In genomic region chr6:13561624-13562267, GRCh38 we compare ENCODE assay signal across 1 cellular context.
TF ChIP-seq lines count a peak whose summit lies in the region.

No MANE protein-coding gene starts in this region.

TF ChIP-seq in HepG2, 621 proteins besides CTCF, POLR2A, EP300 and RAD21 (continued from another document and continues in another):
- TF ChIP-seq FOXP4 (CRISPR knock-in tag; IDR thresholded peaks at IDR 0.05) (0 out of 2 replicates have a peak, but pooled peaks have one; percentile 47), KMT2A (CRISPR knock-in tag; IDR thresholded peaks at IDR 0.05) (0 out of 2 replicates have a peak, but pooled peaks have one; percentile 41), ARID5B (CRISPR knock-in tag; IDR thresholded peaks at IDR 0.05) (peak; percentile 69; the same call in 1 of the 2 replicates), BCL6 (CRISPR knock-in tag; IDR thresholded peaks at IDR 0.05) (peak; percentile 59), JUN (CRISPR knock-in tag; IDR thresholded peaks at IDR 0.05) (no peak), SUZ12 (IDR thresholded peaks at IDR 0.05; ENCODE audit: low read depth, low read length) (no peak), ZNF644 (CRISPR knock-in tag; IDR thresholded peaks at IDR 0.05; ENCODE audit: low read depth) (peak; percentile 69), REXO4 (CRISPR knock-in tag; IDR thresholded peaks at IDR 0.05; ENCODE audit: borderline replicate concordance) (no peak), KLF15 (CRISPR knock-in tag; IDR thresholded peaks at IDR 0.05; ENCODE audit: borderline replicate concordance) (no peak), NCOR1 (IDR thresholded peaks at IDR 0.05; ENCODE audit: borderline replicate concordance, low read length) (peak; percentile 53; the same call in 1 of the 2 replicates), ZFY (CRISPR knock-in tag; IDR thresholded peaks at IDR 0.05) (no peak; the same call in 1 of the 2 replicates), LCORL (IDR thresholded peaks at IDR 0.05) (no peak), LCORL (CRISPR knock-in tag; IDR thresholded peaks at IDR 0.05) (peak; percentile 97), FOXO1 (CRISPR knock-in tag; IDR thresholded peaks at IDR 0.05) (0 out of 2 replicates have a peak, but pooled peaks have one; percentile 17), SALL1 (CRISPR knock-in tag; IDR thresholded peaks at IDR 0.05) (peak; percentile 75), HNF1B (CRISPR knock-in tag; IDR thresholded peaks at IDR 0.05) (peak; percentile 42; the same call in 1 of the 2 replicates), FOXP1 (IDR thresholded peaks at IDR 0.05) (no peak), FOXP1 (CRISPR knock-in tag; IDR thresholded peaks at IDR 0.05) (0 out of 2 replicates have a peak, but pooled peaks have one; percentile 13), CREBL2 (CRISPR knock-in tag; IDR thresholded peaks at IDR 0.05; ENCODE audit: borderline replicate concordance) (no peak), PRDM15 (CRISPR knock-in tag; IDR thresholded peaks at IDR 0.05) (no peak), ISL2 (CRISPR knock-in tag; IDR thresholded peaks at IDR 0.05) (no peak), ZNF460 (CRISPR knock-in tag; IDR thresholded peaks at IDR 0.05; ENCODE audit: borderline replicate concordance) (no peak), ZBTB7A (CRISPR knock-in tag; IDR thresholded peaks at IDR 0.05) (no peak), DR1 (CRISPR knock-in tag; IDR thresholded peaks at IDR 0.05) (no peak), NR2C2 (CRISPR knock-in tag; IDR thresholded peaks at IDR 0.05; ENCODE audit: borderline replicate concordance) (peak; percentile 82), YEATS4 (CRISPR knock-in tag; IDR thresholded peaks at IDR 0.05; ENCODE audit: borderline replicate concordance) (peak; percentile 51; the same call in 1 of the 2 replicates), MTA1 (CRISPR knock-in tag; IDR thresholded peaks at IDR 0.05; ENCODE audit: borderline replicate concordance) (no peak), SAP130 (CRISPR knock-in tag; IDR thresholded peaks at IDR 0.05; ENCODE audit: low read depth) (peak; percentile 73), CEBPG (CRISPR knock-in tag; IDR thresholded peaks at IDR 0.05) (peak; percentile 84), ZNF30 (CRISPR knock-in tag; IDR thresholded peaks at IDR 0.05) (no peak), TCF7 (IDR thresholded peaks at IDR 0.05; ENCODE audit: low read depth) (0 out of 2 replicates have a peak, but pooled peaks have one; percentile 8), PHB2 (IDR thresholded peaks at IDR 0.05; ENCODE audit: partially characterized antibody) (no peak), ZNF34 (CRISPR knock-in tag; IDR thresholded peaks at IDR 0.05; ENCODE audit: borderline replicate concordance) (no peak), MBD4 (IDR thresholded peaks at IDR 0.05; ENCODE audit: borderline replicate concordance, low read length) (no peak), EHMT2 (IDR thresholded peaks at IDR 0.05; ENCODE audit: borderline replicate concordance, low read depth, low read length) (peak; percentile 25; the same call in 1 of the 2 replicates), HNF4A (CRISPR knock-in tag; IDR thresholded peaks at IDR 0.05) (peak; percentile 73)
- TF ChIP-seq, protein P1, sequence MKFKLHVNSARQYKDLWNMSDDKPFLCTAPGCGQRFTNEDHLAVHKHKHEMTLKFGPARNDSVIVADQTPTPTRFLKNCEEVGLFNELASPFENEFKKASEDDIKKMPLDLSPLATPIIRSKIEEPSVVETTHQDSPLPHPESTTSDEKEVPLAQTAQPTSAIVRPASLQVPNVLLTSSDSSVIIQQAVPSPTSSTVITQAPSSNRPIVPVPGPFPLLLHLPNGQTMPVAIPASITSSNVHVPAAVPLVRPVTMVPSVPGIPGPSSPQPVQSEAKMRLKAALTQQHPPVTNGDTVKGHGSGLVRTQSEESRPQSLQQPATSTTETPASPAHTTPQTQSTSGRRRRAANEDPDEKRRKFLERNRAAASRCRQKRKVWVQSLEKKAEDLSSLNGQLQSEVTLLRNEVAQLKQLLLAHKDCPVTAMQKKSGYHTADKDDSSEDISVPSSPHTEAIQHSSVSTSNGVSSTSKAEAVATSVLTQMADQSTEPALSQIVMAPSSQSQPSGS (CRISPR knock-in tag; IDR thresholded peaks at IDR 0.05), result peak; percentile 47; the same call in 1 of the 2 replicates
- TF ChIP-seq, protein P2, sequence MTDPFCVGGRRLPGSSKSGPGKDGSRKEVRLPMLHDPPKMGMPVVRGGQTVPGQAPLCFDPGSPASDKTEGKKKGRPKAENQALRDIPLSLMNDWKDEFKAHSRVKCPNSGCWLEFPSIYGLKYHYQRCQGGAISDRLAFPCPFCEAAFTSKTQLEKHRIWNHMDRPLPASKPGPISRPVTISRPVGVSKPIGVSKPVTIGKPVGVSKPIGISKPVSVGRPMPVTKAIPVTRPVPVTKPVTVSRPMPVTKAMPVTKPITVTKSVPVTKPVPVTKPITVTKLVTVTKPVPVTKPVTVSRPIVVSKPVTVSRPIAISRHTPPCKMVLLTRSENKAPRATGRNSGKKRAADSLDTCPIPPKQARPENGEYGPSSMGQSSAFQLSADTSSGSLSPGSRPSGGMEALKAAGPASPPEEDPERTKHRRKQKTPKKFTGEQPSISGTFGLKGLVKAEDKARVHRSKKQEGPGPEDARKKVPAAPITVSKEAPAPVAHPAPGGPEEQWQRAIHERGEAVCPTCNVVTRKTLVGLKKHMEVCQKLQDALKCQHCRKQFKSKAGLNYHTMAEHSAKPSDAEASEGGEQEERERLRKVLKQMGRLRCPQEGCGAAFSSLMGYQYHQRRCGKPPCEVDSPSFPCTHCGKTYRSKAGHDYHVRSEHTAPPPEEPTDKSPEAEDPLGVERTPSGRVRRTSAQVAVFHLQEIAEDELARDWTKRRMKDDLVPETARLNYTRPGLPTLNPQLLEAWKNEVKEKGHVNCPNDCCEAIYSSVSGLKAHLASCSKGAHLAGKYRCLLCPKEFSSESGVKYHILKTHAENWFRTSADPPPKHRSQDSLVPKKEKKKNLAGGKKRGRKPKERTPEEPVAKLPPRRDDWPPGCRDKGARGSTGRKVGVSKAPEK (CRISPR knock-in tag; IDR thresholded peaks at IDR 0.05; ENCODE audit: borderline replicate concordance), result 0 out of 2 replicates have a peak, but pooled peaks have one; percentile 46
- TF ChIP-seq, protein P3, sequence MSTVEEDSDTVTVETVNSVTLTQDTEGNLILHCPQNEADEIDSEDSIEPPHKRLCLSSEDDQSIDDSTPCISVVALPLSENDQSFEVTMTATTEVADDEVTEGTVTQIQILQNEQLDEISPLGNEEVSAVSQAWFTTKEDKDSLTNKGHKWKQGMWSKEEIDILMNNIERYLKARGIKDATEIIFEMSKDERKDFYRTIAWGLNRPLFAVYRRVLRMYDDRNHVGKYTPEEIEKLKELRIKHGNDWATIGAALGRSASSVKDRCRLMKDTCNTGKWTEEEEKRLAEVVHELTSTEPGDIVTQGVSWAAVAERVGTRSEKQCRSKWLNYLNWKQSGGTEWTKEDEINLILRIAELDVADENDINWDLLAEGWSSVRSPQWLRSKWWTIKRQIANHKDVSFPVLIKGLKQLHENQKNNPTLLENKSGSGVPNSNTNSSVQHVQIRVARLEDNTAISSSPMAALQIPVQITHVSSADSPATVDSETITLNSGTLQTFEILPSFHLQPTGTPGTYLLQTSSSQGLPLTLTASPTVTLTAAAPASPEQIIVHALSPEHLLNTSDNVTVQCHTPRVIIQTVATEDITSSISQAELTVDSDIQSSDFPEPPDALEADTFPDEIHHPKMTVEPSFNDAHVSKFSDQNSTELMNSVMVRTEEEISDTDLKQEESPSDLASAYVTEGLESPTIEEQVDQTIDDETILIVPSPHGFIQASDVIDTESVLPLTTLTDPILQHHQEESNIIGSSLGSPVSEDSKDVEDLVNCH (CRISPR knock-in tag; IDR thresholded peaks at IDR 0.05), result no peak
